14 cellular contexts compared by ENCODE assay signal in the genomic region with DNA sequence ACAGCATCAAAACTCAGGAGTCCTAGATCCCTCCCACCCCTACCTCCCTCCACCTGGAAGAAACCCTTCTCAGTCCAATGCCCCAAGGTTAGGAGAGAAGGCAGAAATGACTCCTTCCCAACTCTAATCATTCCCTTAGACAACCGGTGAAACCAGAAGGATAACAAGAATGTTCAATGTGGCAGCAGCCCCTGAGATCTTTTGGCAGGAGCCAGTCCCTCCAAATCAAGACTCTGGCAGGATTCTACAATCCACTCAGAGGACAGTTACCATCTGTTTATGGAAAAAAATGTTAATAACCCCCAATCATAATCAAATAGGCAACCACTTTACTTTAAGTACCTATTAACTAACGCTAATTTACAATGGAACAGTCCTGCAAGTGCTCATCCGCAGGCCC.
DNase-seq lines count a peak whose midpoint lies in the region; ATAC-seq and TF ChIP-seq lines count a peak whose summit lies in the region.
"Had no signal": no experiment of that assay in that cellular context is flagged by ENCODE, and none has a peak within 500 bp of the region (broad histone marks: within the 10 kb centered on the region; RNA-seq: fewer than 3 reads in every experiment).

No MANE protein-coding gene starts in this region.

- CTCF ChIA-PET in MCF 10A (lab: Yijun Ruan, JAX): no interaction called here

- peaks cover 21% of the 10 kb centered on the region for H3K9me3 Mint-ChIP-seq in MCF 10A (ENCODE audit: unreplicated experiment)
- H3K9me3 Mint-ChIP-seq: CD4-positive, alpha-beta memory T cell had no signal

- H3K36me3 Mint-ChIP-seq in MCF 10A (ENCODE audit: insufficient read depth, unreplicated experiment): no peaks in the 10 kb centered on the region
- H3K36me3 Mint-ChIP-seq: CD4-positive, alpha-beta memory T cell; IgD-negative memory B cell had no signal

- in situ Hi-C loops in G401 (cut with HindIII; ENCODE audit: low sequenced_read_pairs): no loop called here

- DNase-seq in G401 (ENCODE audit: low spot score): peak; percentile 75
- DNase-seq in NCI-H1105 (lab: John Stamatoyannopoulos, UW): peak; percentile 73
- peak; percentile 82 to 97 for DNase-seq in NCI-H524 (lab: John Stamatoyannopoulos, UW)
- DNase-seq in caudate nucleus (lab: John Stamatoyannopoulos, UW): peak in 1 of 61 donors; percentile 16
- no peak for DNase-seq in MCF 10A (ENCODE audit: unreplicated experiment)
- DNase-seq in HPDE6-E6E7 (ENCODE audit: extremely low spot score): no peak
- DNase-seq: CD4-positive, alpha-beta memory T cell; DND-41; GF-D8 had no signal

- no peak overlapping the region for H3K4me3 Mint-ChIP-seq in MCF 10A (ENCODE audit: unreplicated experiment)
- H3K4me3 Mint-ChIP-seq: CD4-positive, alpha-beta memory T cell had no signal

- H3K27ac ChIP-seq in caudate nucleus (ENCODE audit: low read depth, low read length): peak overlapping the region; percentile 2
- H3K27ac ChIP-seq: A549, C4-2B, HL-60 had no signal

- intact Hi-C loops in MCF 10A (cut with micrococcal nuclease): loop anchor here (5.0 kb wide), 1 partner anchor 493 kb away; no protein-coding TSS in a partner anchor

- no peak for ATAC-seq in HG03521 (IDR thresholded peaks at IDR 0.05; ENCODE audit: unreplicated experiment)
- ATAC-seq: A549 had no signal

- H3K4me1 Mint-ChIP-seq in MCF 10A (ENCODE audit: insufficient read depth, unreplicated experiment): no peaks in the 10 kb centered on the region
- H3K4me1 Mint-ChIP-seq: CD4-positive, alpha-beta memory T cell; IgD-negative memory B cell had no signal

- no peak for TF ChIP-seq CTCF in MCF 10A (IDR thresholded peaks at IDR 0.05; ENCODE audit: unreplicated experiment)

- no peak overlapping the region for H3K27ac Mint-ChIP-seq in MCF 10A (ENCODE audit: low read depth, unreplicated experiment)
- H3K27ac Mint-ChIP-seq: IgD-negative memory B cell had no signal

- POLR2A ChIA-PET in MCF 10A (lab: Yijun Ruan, JAX): interaction anchor here (0.6 kb wide), 1 partner anchor 55 kb away, joined by 3 read pairs; no protein-coding TSS in a partner anchor

- H3K27me3 Mint-ChIP-seq in MCF 10A (ENCODE audit: insufficient read depth, unreplicated experiment): no peaks in the 10 kb centered on the region
- H3K27me3 Mint-ChIP-seq: IgD-negative memory B cell had no signal

- no TSS peak for BruUV-seq in MCF 10A (replicated peaks; lab: Mats Ljungman, UMichigan)

Comparison
In these comparisons a context has a peak if more than half of its experiments do, and no peak if none do; other contexts are left out.
1. DNase-seq: peak in G401 (single experiment), NCI-H1105 (single experiment) and NCI-H524 (2 of 2); none in MCF 10A (single experiment) and HPDE6-E6E7 (single experiment).